In genomic region chr2:86521922-86522321, GRCh38 we compare ENCODE assay signal across 9 cellular contexts.
"Had no signal": no experiment of that assay in that cellular context is flagged by ENCODE, and none has a peak within 500 bp of the region (broad histone marks: within the 10 kb centered on the region; RNA-seq: fewer than 3 reads in every experiment).

No MANE protein-coding gene starts in this region.

- H3K27ac ChIP-seq: GM23248 had no signal

- H3K4me3 ChIP-seq: GM23248, GM23338, HAP-1 had no signal

- DNase-seq: GM23248, GOT3, H7, H9, HCEC 1CT, HFFc6 had no signal

- H3K4me2 ChIP-seq: GM23338 had no signal

- H3K9ac ChIP-seq: GM23248 had no signal

- H3K9me3 ChIP-seq: HAP-1 had no signal

- H3K36me3 ChIP-seq: HAP-1 had no signal

- ATAC-seq: GM23338, HCT116 had no signal

- H2AFZ ChIP-seq: GM23248, GM23338 had no signal
